Comparison of ENCODE assay signal across 14 cellular contexts in the genomic region with DNA sequence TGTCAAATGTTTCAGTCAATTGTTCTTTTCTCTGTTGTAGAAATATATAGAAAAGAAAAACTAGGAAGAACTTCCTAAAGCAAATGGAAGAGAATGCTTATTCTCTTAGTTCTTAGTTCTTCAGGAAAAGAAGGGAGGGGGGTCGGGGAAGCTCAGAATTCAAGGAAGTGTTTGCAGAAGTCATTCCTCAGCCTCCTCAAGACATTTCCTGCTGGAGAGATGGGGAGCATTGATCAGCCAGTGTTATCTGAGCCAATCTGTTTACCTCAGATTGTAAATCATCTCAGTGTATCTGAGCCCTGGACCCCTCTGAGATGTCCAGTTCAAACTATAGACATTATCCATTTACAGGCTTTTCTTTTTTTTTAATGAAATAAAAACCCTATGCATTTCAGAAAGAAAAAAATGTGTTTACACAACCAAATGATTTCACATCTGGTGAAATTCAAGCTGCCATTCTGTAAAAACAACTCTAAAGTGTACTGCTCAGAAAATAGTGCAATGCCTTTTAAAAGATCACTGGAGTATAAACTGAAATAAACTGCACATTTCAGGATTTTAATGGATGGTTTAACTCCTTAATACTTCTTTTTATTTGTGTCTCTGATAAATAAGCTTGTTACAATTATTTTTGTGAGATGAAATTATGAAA.
"Had no signal": no experiment of that assay in that cellular context is flagged by ENCODE, and none has a peak within 500 bp of the region (broad histone marks: within the 10 kb centered on the region; RNA-seq: fewer than 3 reads in every experiment).

No MANE protein-coding gene starts in this region.

- H3K27me3 Mint-ChIP-seq: activated CD8-positive, alpha-beta T cell treated with anti-CD3 and anti-CD28 coated beads for 36 hours; activated naive CD8-positive, alpha-beta T cell treated with anti-CD3 and anti-CD28 coated beads, Interleukin-2, amount 50 U/mL, for 24 hours; naive thymus-derived CD4-positive, alpha-beta T cell had no signal

- H3K36me3 Mint-ChIP-seq: naive thymus-derived CD4-positive, alpha-beta T cell had no signal

- H3K27me3 ChIP-seq: colonic mucosa, gastroesophageal sphincter had no signal

- H3K36me3 ChIP-seq: colonic mucosa, gastroesophageal sphincter, lower lobe of right lung had no signal

- H3K4me3 ChIP-seq: colonic mucosa, gastroesophageal sphincter, lower lobe of right lung, psoas muscle had no signal

- DNase-seq: activated CD4-positive, alpha-beta T cell treated with anti-CD3 and anti-CD28 coated beads for 1 hour; activated CD8-positive, alpha-beta memory T cell treated with anti-CD3 and anti-CD28 coated beads, Interleukin-2, amount 50 U/mL, for 48 hours; activated CD8-positive, alpha-beta T cell treated with anti-CD3 and anti-CD28 coated beads for 36 hours; activated naive CD4-positive, alpha-beta T cell treated with Interleukin-2 at 50 U/mL for 16 hours; activated naive CD8-positive, alpha-beta T cell treated with anti-CD3 and anti-CD28 coated beads, Interleukin-2, amount 50 U/mL, for 24 hours; colonic mucosa; lower lobe of right lung; naive thymus-derived CD4-positive, alpha-beta T cell; occipital lobe; psoas muscle; stimulated activated CD4-positive, alpha-beta T cell treated with anti-CD3 and anti-CD28 coated beads, Interleukin-2, amount 100 ng/mL, for 48 hours; stimulated activated naive CD4-positive, alpha-beta T cell treated with Interleukin-2 at 50 U/mL for 16 hours; trophoblast cell had no signal

- H3K4me1 Mint-ChIP-seq: activated naive CD8-positive, alpha-beta T cell treated with anti-CD3 and anti-CD28 coated beads, Interleukin-2, amount 50 U/mL, for 24 hours; naive thymus-derived CD4-positive, alpha-beta T cell had no signal

- H3K4me1 ChIP-seq: colonic mucosa, gastroesophageal sphincter, lower lobe of right lung, psoas muscle had no signal

- ATAC-seq: activated CD8-positive, alpha-beta T cell treated with anti-CD3 and anti-CD28 coated beads for 36 hours; activated naive CD8-positive, alpha-beta T cell treated with anti-CD3 and anti-CD28 coated beads, Interleukin-2, amount 50 U/mL, for 24 hours; gastroesophageal sphincter; lower lobe of right lung; naive thymus-derived CD4-positive, alpha-beta T cell; psoas muscle had no signal

- H3K27ac ChIP-seq: colonic mucosa, gastroesophageal sphincter, lower lobe of right lung, psoas muscle had no signal

- H3K9me3 ChIP-seq: colonic mucosa, gastroesophageal sphincter, lower lobe of right lung, psoas muscle had no signal

- H3K4me3 Mint-ChIP-seq: activated CD8-positive, alpha-beta T cell treated with anti-CD3 and anti-CD28 coated beads for 36 hours; activated naive CD8-positive, alpha-beta T cell treated with anti-CD3 and anti-CD28 coated beads, Interleukin-2, amount 50 U/mL, for 24 hours; naive thymus-derived CD4-positive, alpha-beta T cell had no signal

- H3K27ac Mint-ChIP-seq: activated CD8-positive, alpha-beta T cell treated with anti-CD3 and anti-CD28 coated beads for 36 hours; activated naive CD8-positive, alpha-beta T cell treated with anti-CD3 and anti-CD28 coated beads, Interleukin-2, amount 50 U/mL, for 24 hours; naive thymus-derived CD4-positive, alpha-beta T cell had no signal
